In the genomic region with DNA sequence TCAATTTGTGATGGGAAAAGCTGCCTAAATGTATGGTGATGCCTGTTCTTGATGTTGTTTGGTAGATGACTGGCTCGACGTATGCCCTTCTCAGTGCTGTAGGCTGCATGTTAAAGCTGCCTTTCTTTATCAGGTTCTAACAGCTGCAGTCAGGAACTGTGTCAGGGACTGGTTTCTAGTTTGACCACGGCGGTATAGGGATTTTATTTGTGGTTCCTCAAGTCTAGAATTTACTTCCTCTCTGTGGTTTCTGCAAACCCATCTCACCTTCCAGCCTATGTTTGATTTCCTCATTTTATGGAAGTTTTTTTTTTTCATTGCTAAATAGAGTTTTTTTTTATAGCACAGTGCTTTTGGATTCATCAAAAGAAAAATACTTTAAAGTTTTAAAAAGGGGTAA, we compare ENCODE assay signal across 7 cellular contexts. TPM values are rescaled to one million over a fixed set of nuclear protein-coding genes. Genes with fewer than 3 reads are reported as not detected.
DNase-seq lines count a peak whose midpoint lies in the region; ATAC-seq and TF ChIP-seq lines count a peak whose summit lies in the region.

No MANE protein-coding gene starts in this region.

- H3K79me2 ChIP-seq in parathyroid adenoma = peaks cover 5% of the 10 kb centered on the region

- no peaks in the 10 kb centered on the region for H3K9me3 ChIP-seq in parathyroid adenoma (ENCODE audit: control insufficient read depth, low read length)

- peak overlapping the region; percentile 16 for H3K4me3 Mint-ChIP-seq in activated naive CD8-positive, alpha-beta T cell treated with anti-CD3 and anti-CD28 coated beads for 36 hours

- peaks cover 2% of the 10 kb centered on the region for H3K36me3 Mint-ChIP-seq in activated naive CD8-positive, alpha-beta T cell treated with anti-CD3 and anti-CD28 coated beads for 36 hours

- no peak overlapping the region for H3K27ac ChIP-seq in parathyroid adenoma

- H3K36me3 ChIP-seq in parathyroid adenoma (ENCODE audit: control insufficient read depth, insufficient read depth, low read length) = no peaks in the 10 kb centered on the region

- H3K4me2 ChIP-seq in parathyroid adenoma (ENCODE audit: low read length) = peak overlapping the region; percentile 30

- no peak for TF ChIP-seq CTCF in parathyroid adenoma (IDR thresholded peaks at IDR 0.05)

- no peak overlapping the region for H2AFZ ChIP-seq in parathyroid adenoma

- H3K4me3 ChIP-seq in parathyroid adenoma (ENCODE audit: low read depth, low read length) = no peak overlapping the region

- H3K27ac Mint-ChIP-seq in activated naive CD8-positive, alpha-beta T cell treated with anti-CD3 and anti-CD28 coated beads for 36 hours = peak overlapping the region; percentile 67

- H3K4me1 ChIP-seq in parathyroid adenoma = peaks cover 5% of the 10 kb centered on the region

- no peak overlapping the region for H3K9ac ChIP-seq in parathyroid adenoma

- H3K27me3 Mint-ChIP-seq in activated naive CD8-positive, alpha-beta T cell treated with anti-CD3 and anti-CD28 coated beads for 36 hours = peaks cover 13% of the 10 kb centered on the region

- H3K9me3 Mint-ChIP-seq in activated naive CD8-positive, alpha-beta T cell treated with anti-CD3 and anti-CD28 coated beads for 36 hours = no peaks in the 10 kb centered on the region

- ATAC-seq in GM18517 (IDR thresholded peaks at IDR 0.05; ENCODE audit: unreplicated experiment) = peak; percentile 72
- ATAC-seq in GM21737 (IDR thresholded peaks at IDR 0.05; ENCODE audit: unreplicated experiment) = peak; percentile 59

- peak; percentile 96 for DNase-seq in KBM-7
- peak; percentile 27 for DNase-seq in activated naive CD8-positive, alpha-beta T cell treated with anti-CD3 and anti-CD28 coated beads for 36 hours
- DNase-seq in cortex of kidney (lab: John Stamatoyannopoulos, UW) = no peak
- no peak for DNase-seq in activated CD8-positive, alpha-beta memory T cell treated with anti-CD3 and anti-CD28 coated beads, Interleukin-2, amount 50 U/mL, for 48 hours

- no peaks in the 10 kb centered on the region for H3K27me3 ChIP-seq in parathyroid adenoma (ENCODE audit: control insufficient read depth, insufficient read depth, low read length)

- in situ Hi-C loops in KBM-7 (cut with MboI; ENCODE audit: low pct_unique_long_range_greater_than_20kb, low sequenced_read_pairs) = no loop called here

- H3K4me1 Mint-ChIP-seq in activated naive CD8-positive, alpha-beta T cell treated with anti-CD3 and anti-CD28 coated beads for 36 hours = peaks cover 47% of the 10 kb centered on the region

RNA-seq across cellular contexts. Expression of a gene that starts 26.5 kb away (rescaled TPM):
- total RNA-seq in activated naive CD8-positive, alpha-beta T cell treated with anti-CD3 and anti-CD28 coated beads for 36 hours = 10 to 100 TPM; 11.2 to 13.0 TPM

Comparison
In these comparisons a context has a peak if more than half of its experiments do, and no peak if none do; other contexts are left out.
1. DNase-seq: peak in KBM-7 (single experiment) and activated naive CD8-positive, alpha-beta T cell treated with anti-CD3 and anti-CD28 coated beads for 36 hours (single experiment); none in cortex of kidney (single experiment) and activated CD8-positive, alpha-beta memory T cell treated with anti-CD3 and anti-CD28 coated beads, Interleukin-2, amount 50 U/mL, for 48 hours (single experiment).